ENCODE assay signal across 29 cellular contexts in genomic region chr1:96039910-96040309, GRCh38.
"Had no signal": no experiment of that assay in that cellular context is flagged by ENCODE, and none has a peak within 500 bp of the region (broad histone marks: within the 10 kb centered on the region; RNA-seq: fewer than 3 reads in every experiment).

No MANE protein-coding gene starts in this region.

- H3K36me3 ChIP-seq: brain microvascular endothelial cell, colonic mucosa, esophagus squamous epithelium, gastroesophageal sphincter, heart right ventricle, WERI-Rb-1 had no signal

- H3K4me3 Mint-ChIP-seq: activated B cell treated with CpG ODN at 0.5 μM for 24 hours; activated CD8-positive, alpha-beta T cell treated with anti-CD3 and anti-CD28 coated beads for 36 hours; activated naive CD8-positive, alpha-beta T cell; activated T-cell treated with anti-CD3 and anti-CD28 coated beads, Interleukin-2, amount 50 U/mL, for 4 hours; activated T-helper 17 cell treated with anti-CD3 and anti-CD28 coated beads, Interleukin-2, amount 50 U/mL, for 72 hours; T-helper 2 cell treated with Interferon-gamma antibody and Interleukin-4, amounts not matched to agents 5 μg/mL and 100 μg/mL, for 36 hours had no signal

- ATAC-seq: activated CD4-positive, CD25-positive, alpha-beta regulatory T cell treated with anti-CD3 and anti-CD28 coated beads, Interleukin-2, amount 50 U/mL, for 24 hours; activated CD8-positive, alpha-beta T cell treated with anti-CD3 and anti-CD28 coated beads for 36 hours; activated T-cell treated with anti-CD3 and anti-CD28 coated beads, Interleukin-2, amount 50 U/mL, for 4 hours; activated T-helper 17 cell treated with anti-CD3 and anti-CD28 coated beads, Interleukin-2, amount 50 U/mL, for 72 hours; gastroesophageal sphincter; heart right ventricle had no signal

- H3K27me3 Mint-ChIP-seq: activated B cell treated with CpG ODN at 0.5 μM for 24 hours; activated CD8-positive, alpha-beta T cell treated with anti-CD3 and anti-CD28 coated beads for 36 hours; activated naive CD8-positive, alpha-beta T cell; activated T-helper 17 cell treated with anti-CD3 and anti-CD28 coated beads, Interleukin-2, amount 50 U/mL, for 72 hours had no signal

- DNase-seq: activated B cell treated with CpG ODN at 0.5 μM for 24 hours; activated CD4-positive, alpha-beta T cell treated with anti-CD3 and anti-CD28 coated beads for 48 hours; activated CD4-positive, alpha-beta T cell treated with anti-CD3 and anti-CD28 coated beads, Interleukin-2, amount 50 U/mL, for 1 hour; activated CD4-positive, alpha-beta T cell treated with anti-CD3 and anti-CD28 coated beads, Interleukin-2, amount 50 U/mL, for 48 hours; activated CD8-positive, alpha-beta memory T cell treated with anti-CD3 and anti-CD28 coated beads for 24 hours; activated CD8-positive, alpha-beta T cell treated with anti-CD3 and anti-CD28 coated beads for 36 hours; activated effector memory CD4-positive, alpha-beta T cell treated with Interleukin-2 at 50 U/mL for 16 hours; activated gamma-delta T cell treated with Interleukin-2 at 50 U/mL for 16 hours; activated naive CD4-positive, alpha-beta T cell treated with anti-CD3 and anti-CD28 coated beads, Interleukin-2, amount 50 U/mL, for 16 hours; activated naive CD4-positive, alpha-beta T cell treated with Interleukin-2 at 50 U/mL for 16 hours; activated T-cell treated with anti-CD3 and anti-CD28 coated beads, Interleukin-2, amount 50 U/mL, for 4 hours; amniotic stem cell; anterior cingulate cortex; brain microvascular endothelial cell; caudate nucleus; colonic mucosa; effector CD8-positive, alpha-beta T cell; esophagus squamous epithelium; foreskin melanocyte; heart right ventricle; T1000; WERI-Rb-1 had no signal

- H3K27me3 ChIP-seq: brain microvascular endothelial cell, colonic mucosa, esophagus squamous epithelium, gastroesophageal sphincter, heart right ventricle, hepatocyte had no signal

- H3K4me3 ChIP-seq: colonic mucosa, esophagus squamous epithelium, gastroesophageal sphincter, heart right ventricle, hepatocyte had no signal

- H3K27ac Mint-ChIP-seq: activated B cell treated with CpG ODN at 0.5 μM for 24 hours; activated CD8-positive, alpha-beta T cell treated with anti-CD3 and anti-CD28 coated beads for 36 hours; activated naive CD8-positive, alpha-beta T cell; activated T-helper 17 cell treated with anti-CD3 and anti-CD28 coated beads, Interleukin-2, amount 50 U/mL, for 72 hours; T-helper 2 cell treated with Interferon-gamma antibody and Interleukin-4, amounts not matched to agents 5 μg/mL and 100 μg/mL, for 36 hours had no signal

- H3K4me1 Mint-ChIP-seq: activated B cell treated with CpG ODN at 0.5 μM for 24 hours; activated T-helper 17 cell treated with anti-CD3 and anti-CD28 coated beads, Interleukin-2, amount 50 U/mL, for 72 hours had no signal

- H3K27ac ChIP-seq: brain microvascular endothelial cell, colonic mucosa, epithelial cell of prostate, esophagus squamous epithelium, gastroesophageal sphincter, heart right ventricle, hepatocyte, WERI-Rb-1 had no signal

- H3K4me1 ChIP-seq: colonic mucosa, esophagus squamous epithelium, gastroesophageal sphincter, heart right ventricle had no signal

- H3K36me3 Mint-ChIP-seq: activated naive CD8-positive, alpha-beta T cell had no signal

- H3K9me3 ChIP-seq: colonic mucosa, esophagus squamous epithelium, gastroesophageal sphincter had no signal
